In genomic region chr13:97388385-97388784, GRCh38 we compare ENCODE assay signal across 19 cellular contexts. TPM values are rescaled to one million over a fixed set of nuclear protein-coding genes. Genes with fewer than 3 reads are reported as not detected.
DNase-seq lines count a peak whose midpoint lies in the region; ATAC-seq, FAIRE-seq and TF ChIP-seq lines count a peak whose summit lies in the region.
"Had no signal": no experiment of that assay in that cellular context is flagged by ENCODE, and none has a peak within 500 bp of the region (broad histone marks: within the 10 kb centered on the region; RNA-seq: fewer than 3 reads in every experiment).

No MANE protein-coding gene starts in this region.

- CTCF ChIA-PET in GM12878 (lab: Yijun Ruan, JAX), result interaction anchor here (1.1 to 1.4 kb wide), 3 partner anchors 18 to 278 kb away, joined by 3 read pairs; no protein-coding TSS in a partner anchor
- CTCF ChIA-PET in activated CD8-positive, alpha-beta memory T cell treated with anti-CD3 and anti-CD28 coated beads, Interleukin-2, amount 10 ng/mL, durations not matched to agents 7 days and 5 days (lab: Charles Lee), result interaction anchor here (1.0 to 1.2 kb wide), 2 partner anchors 29 to 278 kb away, joined by 3 to 4 read pairs; no protein-coding TSS in a partner anchor
- CTCF ChIA-PET in Caco-2 (lab: Charles Lee), result no interaction called here

- no peak overlapping the region for H3K27ac Mint-ChIP-seq in activated CD8-positive, alpha-beta memory T cell treated with anti-CD3 and anti-CD28 coated beads, Interleukin-2, amount 10 ng/mL, durations not matched to agents 7 days and 5 days
- no peak overlapping the region for H3K27ac Mint-ChIP-seq in Caco-2 (ENCODE audit: unreplicated experiment)
- H3K27ac Mint-ChIP-seq: activated CD4-positive, alpha-beta memory T cell treated with anti-CD3 and anti-CD28 coated beads for 36 hours; activated T-helper 2 cell treated with anti-CD3 and anti-CD28 coated beads, Interferon-gamma antibody, Interleukin-2, Interleukin-4, amounts not matched to agents 10 μg/mL and 5 μg/mL and 100 μg/mL, durations not matched to agents 14 hours and 24 hours and 36 hours had no signal

- no peak overlapping the region for H2AFZ ChIP-seq in GM12878 (ENCODE audit: control insufficient read depth, low read depth, low read length)
- H2AFZ ChIP-seq: hepatocyte had no signal

- no peak overlapping the region for H3K27ac ChIP-seq in GM12878 (ENCODE audit: control insufficient read depth, insufficient read depth)
- H3K27ac ChIP-seq: hepatocyte, neutrophil, right atrium auricular region had no signal

- ATAC-seq in GM12878 (peak; percentile 24; the same call in 2 of the 3 replicates), GM19467 (IDR thresholded peaks at IDR 0.05; ENCODE audit: unreplicated experiment) (no peak)
- ATAC-seq in activated CD8-positive, alpha-beta memory T cell treated with anti-CD3 and anti-CD28 coated beads, Interleukin-2, amount 10 ng/mL, durations not matched to agents 7 days and 5 days, result no peak

- DNase-seq in Ammon's horn (ENCODE audit: low spot score) (peak; percentile 51), GM12865 (ENCODE audit: low read depth) (peak; percentile 10), MV-4-11 (lab: John Stamatoyannopoulos, UW) (peak; percentile 67), GM12878 (ENCODE audit: low read depth, low spot score) (no peak), HCEC 1CT (no peak), Caco-2 (no peak)
- DNase-seq in activated CD8-positive, alpha-beta memory T cell treated with anti-CD3 and anti-CD28 coated beads, Interleukin-2, amount 10 ng/mL, durations not matched to agents 7 days and 5 days, result no peak
- DNase-seq: activated CD4-positive, alpha-beta memory T cell treated with anti-CD3 and anti-CD28 coated beads for 36 hours; DMS 273 treated with DMSO at 0.1 percent for 48 hours; KG1; NCI-H146; NCI-H446 had no signal

- no peak for TF ChIP-seq EP300 in GM12878 (IDR thresholded peaks at IDR 0.05; ENCODE audit: borderline replicate concordance in 1 of 2, control insufficient read depth in 1 of 2, low read depth in 2 of 2, low read length in 2 of 2)

- H3K4me3 Mint-ChIP-seq in activated CD8-positive, alpha-beta memory T cell treated with anti-CD3 and anti-CD28 coated beads, Interleukin-2, amount 10 ng/mL, durations not matched to agents 7 days and 5 days, result no peak overlapping the region
- no peak overlapping the region for H3K4me3 Mint-ChIP-seq in Caco-2 (ENCODE audit: unreplicated experiment)
- H3K4me3 Mint-ChIP-seq: activated CD4-positive, alpha-beta memory T cell treated with anti-CD3 and anti-CD28 coated beads for 36 hours; central memory CD8-positive, alpha-beta T cell had no signal

- H3K36me3 ChIP-seq in GM12878 (ENCODE audit: control insufficient read depth in 2 of 2, insufficient read depth in 2 of 2, low read length in 1 of 2), result no peaks in the 10 kb centered on the region
- no peaks in the 10 kb centered on the region; the same call in 1 of the 2 replicates for H3K36me3 ChIP-seq in Caco-2 (ENCODE audit: control insufficient read depth, insufficient read depth, low read length)
- H3K36me3 ChIP-seq: neutrophil had no signal

- H3K4me2 ChIP-seq in GM12878 (ENCODE audit: control insufficient read depth, insufficient read depth), result no peak overlapping the region
- H3K4me2 ChIP-seq: hepatocyte had no signal

- FAIRE-seq in GM12878 (lab: Jason Lieb, UNC), result no peak
- FAIRE-seq: keratinocyte had no signal

- in situ Hi-C loops in GM12878 (cut with MboI), result no loop called here

- intact Hi-C loops in GM12878 (cut with micrococcal nuclease; ENCODE audit: unreplicated experiment) (no loop called here), Caco-2 (cut with micrococcal nuclease; ENCODE audit: unreplicated experiment) (no loop called here)

- BruUV-seq in GM12878 (replicated peaks; lab: Mats Ljungman, UMichigan) (no TSS peak), Caco-2 (replicated peaks; lab: Mats Ljungman, UMichigan) (no TSS peak)

- H3K9me3 Mint-ChIP-seq in activated CD8-positive, alpha-beta memory T cell treated with anti-CD3 and anti-CD28 coated beads, Interleukin-2, amount 10 ng/mL, durations not matched to agents 7 days and 5 days (ENCODE audit: low read depth), result no peaks in the 10 kb centered on the region
- H3K9me3 Mint-ChIP-seq in Caco-2 (ENCODE audit: unreplicated experiment), result no peaks in the 10 kb centered on the region
- H3K9me3 Mint-ChIP-seq: activated CD4-positive, alpha-beta memory T cell treated with anti-CD3 and anti-CD28 coated beads for 36 hours; activated T-helper 2 cell treated with anti-CD3 and anti-CD28 coated beads, Interferon-gamma antibody, Interleukin-2, Interleukin-4, amounts not matched to agents 10 μg/mL and 5 μg/mL and 100 μg/mL, durations not matched to agents 14 hours and 24 hours and 36 hours; central memory CD8-positive, alpha-beta T cell had no signal

- H3K27me3 ChIP-seq in GM12878 (replicated peaks in 1 of 2; ENCODE audit: control insufficient read depth in 2 of 2, insufficient read depth in 2 of 2, low read length in 1 of 2) (no peaks in the 10 kb centered on the region), Caco-2 (replicated peaks; ENCODE audit: control insufficient read depth, insufficient read depth, low read length) (no peaks in the 10 kb centered on the region)
- H3K27me3 ChIP-seq: hepatocyte, neutrophil, right atrium auricular region had no signal

- no peaks in the 10 kb centered on the region for H3K27me3 Mint-ChIP-seq in activated CD8-positive, alpha-beta memory T cell treated with anti-CD3 and anti-CD28 coated beads, Interleukin-2, amount 10 ng/mL, durations not matched to agents 7 days and 5 days
- no peaks in the 10 kb centered on the region for H3K27me3 Mint-ChIP-seq in Caco-2 (ENCODE audit: insufficient read depth, unreplicated experiment)
- H3K27me3 Mint-ChIP-seq: activated CD4-positive, alpha-beta memory T cell treated with anti-CD3 and anti-CD28 coated beads for 36 hours; central memory CD8-positive, alpha-beta T cell had no signal

- H3K9me3 ChIP-seq in GM12878 (replicated peaks; ENCODE audit: control insufficient read depth, insufficient read depth, low read length) (no peaks in the 10 kb centered on the region), Caco-2 (no peaks in the 10 kb centered on the region)
- H3K9me3 ChIP-seq: neutrophil, right atrium auricular region had no signal

- H3K9ac ChIP-seq in GM12878 (ENCODE audit: control insufficient read depth, insufficient read depth, low read length), result no peak overlapping the region

- TF ChIP-seq POLR2A in GM12878 (IDR thresholded peaks at IDR 0.05; ENCODE audit: low read depth, low read length), result no peak

- SMC1A ChIA-PET in GM12878 (lab: Charles Lee; ENCODE audit: uncharacterized antibody, unreplicated experiment), result interaction anchor here (0.8 to 1.3 kb wide), 4 partner anchors 9 to 186 kb away, joined by 3 to 7 read pairs (median 4); no protein-coding TSS in a partner anchor

- no peaks in the 10 kb centered on the region for H4K20me1 ChIP-seq in GM12878 (ENCODE audit: control insufficient read depth, insufficient read depth)

- WGBS in GM12878 (ENCODE audit: insufficient coverage, insufficient replicate concordance, low lambda C conversion rate, missing lambda C conversion rate), result 24% methylated on average over 3 of the region's 3 CpGs

- TF ChIP-seq RAD21 in GM12878 (IDR thresholded peaks at IDR 0.05; ENCODE audit: insufficient read depth, low read depth, low read length), result no peak

- POLR2A ChIA-PET in GM12878 (lab: Charles Lee) (no interaction called here), Caco-2 (lab: Charles Lee) (no interaction called here)

- peaks cover 22% of the 10 kb centered on the region for H3K4me1 Mint-ChIP-seq in activated CD8-positive, alpha-beta memory T cell treated with anti-CD3 and anti-CD28 coated beads, Interleukin-2, amount 10 ng/mL, durations not matched to agents 7 days and 5 days
- H3K4me1 Mint-ChIP-seq in Caco-2 (ENCODE audit: low read depth, unreplicated experiment), result no peaks in the 10 kb centered on the region

- H3K36me3 Mint-ChIP-seq in activated CD8-positive, alpha-beta memory T cell treated with anti-CD3 and anti-CD28 coated beads, Interleukin-2, amount 10 ng/mL, durations not matched to agents 7 days and 5 days, result peaks cover 8% of the 10 kb centered on the region
- peaks cover 20% of the 10 kb centered on the region for H3K36me3 Mint-ChIP-seq in Caco-2 (ENCODE audit: insufficient read depth, unreplicated experiment)

- TF ChIP-seq CTCF in GM12865 (IDR thresholded peaks at IDR 0.05; ENCODE audit: insufficient read depth, low read depth, low read length, missing control alignments) (no peak), GM12878 (IDR thresholded peaks at IDR 0.05 in 2 of 3, conservative IDR thresholded peaks at IDR 0.05 in 1 of 3; ENCODE audit: control insufficient read depth in 2 of 3, extremely low read depth in 1 of 3, insufficient read depth in 1 of 3, low read depth in 3 of 3, low read length in 3 of 3) (no peak), Caco-2 (IDR thresholded peaks at IDR 0.05; ENCODE audit: insufficient read depth in 1 of 2, low read depth in 1 of 2, low read length in 1 of 2, severe bottlenecking in 1 of 2, unreplicated experiment in 1 of 2) (no peak)

- no peaks in the 10 kb centered on the region for H3K79me2 ChIP-seq in GM12878 (ENCODE audit: control insufficient read depth, insufficient read depth, low read length)
- H3K79me2 ChIP-seq: hepatocyte had no signal

- H3K4me1 ChIP-seq in GM12878 (ENCODE audit: control insufficient read depth, insufficient read depth, low read length), result no peaks in the 10 kb centered on the region
- peaks cover 15% of the 10 kb centered on the region for H3K4me1 ChIP-seq in Caco-2

- no peak overlapping the region for H3K4me3 ChIP-seq in GM12865 (ENCODE audit: low read depth, low read length)
- no peak overlapping the region for H3K4me3 ChIP-seq in GM12878
- no peak overlapping the region for H3K4me3 ChIP-seq in Caco-2 (ENCODE audit: low read depth, low read length)
- H3K4me3 ChIP-seq: hepatocyte, right atrium auricular region had no signal

- RAD21 ChIA-PET in GM12878 (lab: Charles Lee; ENCODE audit: unreplicated experiment), result interaction anchor here (0.9 kb wide), 1 partner anchor 278 kb away, joined by 3 read pairs; no protein-coding TSS in a partner anchor

RNA-seq across cellular contexts. Expression of gene RAP2A, which starts 45.6 kb away (rescaled TPM):
- total RNA-seq in GM12878 (2013; cell fraction: nucleolus; rRNA removed), result 19.9 and 20.3 TPM in 2 replicates
- total RNA-seq in GM12878 (2014; rRNA removed) (18.8 and 22.5 TPM in 2 replicates), GM12878 (2014; rRNA removed; fragmentation: Illumina TruSeq; extraction: Trizol) (25.5 and 26.3 TPM in 2 replicates), GM12878 (2021) (35.1 and 38.5 TPM in 2 replicates), Caco-2 (2022) (19.7 and 22.4 TPM in 2 replicates)
- 4.9 TPM for polyA plus RNA-seq in GM12878 (2011; ENCODE audit: low read depth)
- polyA plus RNA-seq in GM12878 (2011; rRNA removed) (32.6 and 43.0 TPM in 2 replicates), GM12878 (2014; fragmentation: Illumina TruSeq; extraction: Trizol) (18.9 and 24.0 TPM in 2 replicates), GM12878 (2014; fragmentation: Nextera tagmentation; extraction: Ambion mirVana) (1 to 10 TPM; 5.8 to 6.0 TPM), GM12878 (2014; rRNA removed) (9.1 and 11.0 TPM in 2 replicates), GM12878 (2016; fragmentation: Nextera tagmentation; extraction: Ambion mirVana) (1 to 10 TPM; 3.5 to 4.2 TPM)
- polyA plus RNA-seq in GM12878 (2011; cell fraction: cytosol; rRNA removed), result 11.9 and 13.7 TPM in 2 replicates
- polyA plus RNA-seq in GM12878 (2011; cell fraction: nucleus; rRNA removed), result 9.6 and 23.0 TPM in 2 replicates
- 10.9 and 12.4 TPM in 2 replicates for polyA plus RNA-seq in GM12878 (2012)
- 44.0 and 49.4 TPM in 2 replicates for polyA minus RNA-seq in GM12878 (2011; rRNA and poly(A)+ RNA removed)
- polyA minus RNA-seq in GM12878 (2011; cell fraction: cytosol; rRNA and poly(A)+ RNA removed), result 21.9 and 25.7 TPM in 2 replicates
- 27.8 and 40.3 TPM in 2 replicates for polyA minus RNA-seq in GM12878 (2011; cell fraction: nucleus; rRNA and poly(A)+ RNA removed)
- total RNA-seq in activated CD8-positive, alpha-beta memory T cell treated with anti-CD3 and anti-CD28 coated beads, Interleukin-2, amount 10 ng/mL, durations not matched to agents 7 days and 5 days, result 10 to 100 TPM; 39.2 to 45.2 TPM

Comparison
In these comparisons a context has a peak if more than half of its experiments do, and no peak if none do; other contexts are left out.
1. DNase-seq: peak in Ammon's horn (single experiment), GM12865 (single experiment) and MV-4-11 (single experiment); none in GM12878 (single experiment), activated CD8-positive, alpha-beta memory T cell treated with anti-CD3 and anti-CD28 coated beads, Interleukin-2, amount 10 ng/mL, durations not matched to agents 7 days and 5 days (single experiment), HCEC 1CT (single experiment) and Caco-2 (0 of 2).